In the genomic region with DNA sequence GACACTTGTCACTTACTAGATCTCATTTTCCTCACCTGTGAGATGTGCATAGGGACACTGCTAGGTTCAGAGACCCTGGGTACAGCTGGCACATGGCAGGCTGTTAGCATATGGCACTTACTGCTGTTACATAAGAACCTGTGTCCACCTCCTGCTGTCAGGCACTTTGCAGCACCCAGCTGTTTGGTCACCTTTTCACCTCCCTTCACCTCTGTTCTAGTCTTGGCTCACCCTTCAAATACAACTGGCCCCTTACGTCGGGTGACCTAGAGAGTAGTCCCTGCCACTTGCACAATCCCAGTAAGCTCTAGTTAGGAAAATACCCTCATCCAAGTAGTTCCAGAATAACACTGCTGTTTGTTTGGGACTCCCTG, we compare ENCODE assay signal across 9 cellular contexts.
DNase-seq lines count a peak whose midpoint lies in the region; ATAC-seq and TF ChIP-seq lines count a peak whose summit lies in the region.
"Had no signal": no experiment of that assay in that cellular context is flagged by ENCODE, and none has a peak within 500 bp of the region (broad histone marks: within the 10 kb centered on the region; RNA-seq: fewer than 3 reads in every experiment).

No MANE protein-coding gene starts in this region.

- TF ChIP-seq CTCF in brain (conservative IDR thresholded peaks at IDR 0.05) (no peak), tibial nerve (IDR thresholded peaks at IDR 0.05) (no peak)

- CTCF ChIA-PET in activated naive CD4-positive, alpha-beta T cell treated with anti-CD3 and anti-CD28 coated beads for 36 hours (lab: Charles Lee) = interaction anchor here (0.5 to 1.9 kb wide), 10 partner anchors 10 to 345 kb away, joined by 3 to 11 read pairs (median 4); no protein-coding TSS in a partner anchor

- no peak for TF ChIP-seq EP300 in tibial nerve (IDR thresholded peaks at IDR 0.05)

- no peaks in the 10 kb centered on the region for H3K36me3 Mint-ChIP-seq in activated naive CD4-positive, alpha-beta T cell treated with anti-CD3 and anti-CD28 coated beads for 36 hours (ENCODE audit: low read depth)
- H3K36me3 Mint-ChIP-seq in brain = no peaks in the 10 kb centered on the region

- intact Hi-C loops in activated naive CD4-positive, alpha-beta T cell treated with anti-CD3 and anti-CD28 coated beads for 36 hours (cut with micrococcal nuclease) = loop anchor here (1.0 to 5.0 kb wide), 3 partner anchors 338 to 429 kb away; no protein-coding TSS in a partner anchor

- H3K9me3 Mint-ChIP-seq in activated naive CD4-positive, alpha-beta T cell treated with anti-CD3 and anti-CD28 coated beads for 36 hours = no peaks in the 10 kb centered on the region
- H3K9me3 Mint-ChIP-seq in brain = no peaks in the 10 kb centered on the region

- H3K4me3 ChIP-seq in mucosa of rectum (ENCODE audit: low read length in 2 of 2) = peak overlapping the region; percentile 26 to 48
- H3K4me3 ChIP-seq in tibial nerve = peak overlapping the region in 2 of 4 donors; percentile 31 to 45

- WGBS in tibial nerve, 2 donors = 9 to 20% methylated on average over 2 of the region's 2 CpGs

- peak overlapping the region; percentile 17 to 29 for H3K27ac ChIP-seq in mucosa of rectum (ENCODE audit: low read depth in 2 of 2, low read length in 2 of 2)
- H3K27ac ChIP-seq in tibial nerve = peak overlapping the region in 3 of 4 donors; percentile 69 to 84 (median 83)

- H3K36me3 ChIP-seq in mucosa of rectum (ENCODE audit: control insufficient read depth in 2 of 2, insufficient read depth in 2 of 2, low read length in 2 of 2) (no peaks in the 10 kb centered on the region), tibial nerve (no peaks in the 10 kb centered on the region)
- H3K36me3 ChIP-seq: prostate gland had no signal

- no peak for TF ChIP-seq POLR2A in tibial nerve (IDR thresholded peaks at IDR 0.05)

- no peak for ATAC-seq in HG02610 (IDR thresholded peaks at IDR 0.05; ENCODE audit: unreplicated experiment)

- H3K27me3 Mint-ChIP-seq in activated naive CD4-positive, alpha-beta T cell treated with anti-CD3 and anti-CD28 coated beads for 36 hours (ENCODE audit: low read depth) = peaks cover 6% of the 10 kb centered on the region
- peaks cover 42% of the 10 kb centered on the region for H3K27me3 Mint-ChIP-seq in brain

- no peak for DNase-seq in activated naive CD4-positive, alpha-beta T cell treated with anti-CD3 and anti-CD28 coated beads for 36 hours
- no peak for DNase-seq in activated naive CD4-positive, alpha-beta T cell (lab: John Stamatoyannopoulos, UW)
- no peak for DNase-seq in tibial nerve (ENCODE audit: low spot score in 2 of 2)
- no peak for DNase-seq in GDM1 (lab: John Stamatoyannopoulos, UW)
- no peak for DNase-seq in Ammon's horn (ENCODE audit: low spot score)

- peak overlapping the region; percentile 28 for H3K4me3 Mint-ChIP-seq in activated naive CD4-positive, alpha-beta T cell treated with anti-CD3 and anti-CD28 coated beads for 36 hours
- peak overlapping the region; percentile 38 to 71 (median 69) for H3K4me3 Mint-ChIP-seq in brain

- no peaks in the 10 kb centered on the region for H3K9me3 ChIP-seq in mucosa of rectum (ENCODE audit: control insufficient read depth in 2 of 2, low read length in 2 of 2)
- no peaks in the 10 kb centered on the region for H3K9me3 ChIP-seq in tibial nerve
- H3K9me3 ChIP-seq: prostate gland had no signal

- no peak overlapping the region for H3K27ac Mint-ChIP-seq in activated naive CD4-positive, alpha-beta T cell treated with anti-CD3 and anti-CD28 coated beads for 36 hours
- H3K27ac Mint-ChIP-seq in brain = peak overlapping the region in 4 of 5 experiments; percentile 10 to 71 (median 40)

- H3K27me3 ChIP-seq in mucosa of rectum (ENCODE audit: control insufficient read depth in 2 of 2, insufficient read depth in 2 of 2, low read length in 2 of 2) (no peaks in the 10 kb centered on the region), tibial nerve (no peaks in the 10 kb centered on the region)

- no peak overlapping the region for H3K9ac ChIP-seq in mucosa of rectum (ENCODE audit: low read depth in 1 of 2, low read length in 2 of 2)

- H3K4me1 ChIP-seq in mucosa of rectum (ENCODE audit: control insufficient read depth in 2 of 2, insufficient read depth in 2 of 2, low read length in 2 of 2) (peaks cover 12 to 20% of the 10 kb centered on the region in 2 donors), tibial nerve (peaks cover 0 to 41% (median 21%) of the 10 kb centered on the region in 4 donors)
- H3K4me1 ChIP-seq: prostate gland had no signal

- H3K4me1 Mint-ChIP-seq in activated naive CD4-positive, alpha-beta T cell treated with anti-CD3 and anti-CD28 coated beads for 36 hours (ENCODE audit: low read depth) = peaks cover 16% of the 10 kb centered on the region
- H3K4me1 Mint-ChIP-seq in brain = peaks cover 43% of the 10 kb centered on the region
